ENCODE assay signal across 20 cellular contexts in genomic region chr3:172029425-172030128, GRCh38. TPM values are rescaled to one million over a fixed set of nuclear protein-coding genes. Genes with fewer than 3 reads are reported as not detected.
A peak's percentile ranks its signal among the peaks of the same experiment; 100 is the strongest.
DNase-seq lines count a peak whose midpoint lies in the region; ATAC-seq and TF ChIP-seq lines count a peak whose summit lies in the region.
"Had no signal": no experiment of that assay in that cellular context is flagged by ENCODE, and none has a peak within 500 bp of the region (broad histone marks: within the 10 kb centered on the region; RNA-seq: fewer than 3 reads in every experiment).

No MANE protein-coding gene starts in this region.

- no peak overlapping the region for H3K9ac ChIP-seq in endocrine pancreas (ENCODE audit: control insufficient read depth, insufficient read depth, low read length)

- H3K9me3 ChIP-seq in MG63 = 0 out of 2 replicates have a peak, but pooled peaks cover 3% of the 10 kb centered on the region
- H3K9me3 ChIP-seq in endocrine pancreas (ENCODE audit: control insufficient read depth, low read length) = no peaks in the 10 kb centered on the region
- H3K9me3 ChIP-seq: spleen had no signal

- H3K4me1 Mint-ChIP-seq in CD14-positive monocyte = peaks cover 20% of the 10 kb centered on the region
- H3K4me1 Mint-ChIP-seq: mesothelial cell of epicardium had no signal

- peaks cover 0 to 3% (median 0%) of the 10 kb centered on the region in 3 donors for H3K27me3 Mint-ChIP-seq in CD14-positive monocyte (ENCODE audit: low read depth in 3 of 3)

- peak overlapping the region in 5 of 7 donors; percentile 25 to 88 (median 72) for H3K27ac Mint-ChIP-seq in CD14-positive monocyte
- H3K27ac Mint-ChIP-seq: mesothelial cell of epicardium had no signal

- intact Hi-C loops in CD14-positive monocyte (cut with micrococcal nuclease) = loop anchor here in 1 of 2 donors (10.0 kb wide), 2 partner anchors 45 to 95 kb away; no protein-coding TSS in a partner anchor
- intact Hi-C loops in sciatic nerve (cut with DNase I) = no loop called here

- ATAC-seq in GM18870 (IDR thresholded peaks at IDR 0.05; ENCODE audit: unreplicated experiment) = no peak
- no peak for ATAC-seq in sciatic nerve
- ATAC-seq: left cardiac atrium had no signal

- no peaks in the 10 kb centered on the region for H3K36me3 Mint-ChIP-seq in CD14-positive monocyte
- H3K36me3 Mint-ChIP-seq: mesothelial cell of epicardium had no signal

- no peaks in the 10 kb centered on the region for H3K36me3 ChIP-seq in MG63
- H3K36me3 ChIP-seq in endocrine pancreas (ENCODE audit: control insufficient read depth, insufficient read depth, low read length) = no peaks in the 10 kb centered on the region
- H3K36me3 ChIP-seq: spleen had no signal

- H3K4me1 ChIP-seq in endocrine pancreas (ENCODE audit: control insufficient read depth, insufficient read depth, low read length) = peaks cover 7% of the 10 kb centered on the region

- H3K4me3 ChIP-seq in MG63 = no peak overlapping the region
- H3K4me3 ChIP-seq in endocrine pancreas (ENCODE audit: control insufficient read depth, insufficient read depth, low read length) = peak overlapping the region; percentile 14
- H3K4me3 ChIP-seq: spleen had no signal

- peaks cover 0 to 3% (median under 1%) of the 10 kb centered on the region in 7 donors for H3K9me3 Mint-ChIP-seq in CD14-positive monocyte

- no peak for TF ChIP-seq CTCF in CD14-positive monocyte (IDR thresholded peaks at IDR 0.05)

- no peak overlapping the region for H3K4me3 Mint-ChIP-seq in CD14-positive monocyte
- H3K4me3 Mint-ChIP-seq: mesothelial cell of epicardium had no signal

- DNase-seq in CD14-positive monocyte (ENCODE audit: low spot score) = no peak
- DNase-seq in MG63 = peak; percentile 18
- peak; percentile 88 for DNase-seq in OCI-M1 (lab: John Stamatoyannopoulos, UW)
- DNase-seq in EL = no peak
- DNase-seq in NCI-H446 treated with DMSO at 0.1 percent for 48 hours (lab: John Stamatoyannopoulos, UW) = no peak
- no peak for DNase-seq in sciatic nerve (ENCODE audit: low spot score)
- DNase-seq: activated CD4-positive, alpha-beta T cell treated with anti-CD3 and anti-CD28 coated beads, Interleukin-2, amount 50 U/mL, for 4 hours; activated naive CD4-positive, alpha-beta T cell treated with anti-CD3 and anti-CD28 coated beads, Interleukin-2, amount 50 U/mL, for 16 hours; C1 segment of cervical spinal cord; cerebellar nuclear complex; effector CD8-positive, alpha-beta T cell; left cardiac atrium; NCI-H2171 treated with DMSO at 0.1 percent for 48 hours; NCI-H748 treated with DMSO at 0.1 percent for 48 hours; spleen; stimulated activated CD8-positive, alpha-beta memory T cell treated with anti-CD3 and anti-CD28 coated beads, Interleukin-4, amount 100 ng/mL, for 48 hours; substantia nigra had no signal

- no peaks in the 10 kb centered on the region for H3K27me3 ChIP-seq in MG63
- H3K27me3 ChIP-seq in endocrine pancreas (ENCODE audit: control insufficient read depth, insufficient read depth, low read length) = no peaks in the 10 kb centered on the region
- H3K27me3 ChIP-seq: spleen had no signal

RNA-seq across cellular contexts. Expression of gene FNDC3B, which starts 9.8 kb away (rescaled TPM):
- 10 to 100 TPM; 25.7 to 36.1 TPM for polyA plus RNA-seq in CD14-positive monocyte
- total RNA-seq in MG63 (2014; rRNA removed; shearing (Covaris generic); ENCODE audit: low replicate concordance) = 44.8 and 53.7 TPM in 2 replicates
- total RNA-seq in sciatic nerve = 171 TPM

Comparison
In these comparisons a context has a peak if more than half of its experiments do, and no peak if none do; other contexts are left out.
1. DNase-seq: peak in MG63 (single experiment) and OCI-M1 (single experiment); none in CD14-positive monocyte (single experiment), EL (single experiment), NCI-H446 treated with DMSO at 0.1 percent for 48 hours (single experiment) and sciatic nerve (single experiment).